In genomic region chr1:94539496-94539895, GRCh38 we compare ENCODE assay signal across 11 cellular contexts. TPM values are rescaled to one million over a fixed set of nuclear protein-coding genes. Genes with fewer than 3 reads are reported as not detected.
DNase-seq lines count a peak whose midpoint lies in the region; ATAC-seq and TF ChIP-seq lines count a peak whose summit lies in the region.
"Had no signal": no experiment of that assay in that cellular context is flagged by ENCODE, and none has a peak within 500 bp of the region (broad histone marks: within the 10 kb centered on the region; RNA-seq: fewer than 3 reads in every experiment).

No MANE protein-coding gene starts in this region.

- H3K4me3 ChIP-seq in AG10803 (ENCODE audit: low read length) (peak overlapping the region; percentile 77), NB4 (ENCODE audit: low read depth, low read length) (peak overlapping the region; percentile 96), esophagus muscularis mucosa (peak overlapping the region; percentile 0 to 78 (median 42)), osteoblast (ENCODE audit: insufficient read depth, low read length) (peak overlapping the region; percentile 70)

- no peak for TF ChIP-seq CTCF in AG10803 (conservative IDR thresholded peaks at IDR 0.05; ENCODE audit: low read length)
- TF ChIP-seq CTCF in NB4 (IDR thresholded peaks at IDR 0.05; ENCODE audit: low read depth, low read length): no peak
- TF ChIP-seq CTCF in esophagus muscularis mucosa (IDR thresholded peaks at IDR 0.05): no peak
- no peak for TF ChIP-seq CTCF in osteoblast (IDR thresholded peaks at IDR 0.05; ENCODE audit: extremely low read depth, low read depth, low read length)

- H3K27me3 ChIP-seq in esophagus muscularis mucosa (peaks cover 0 to 7% (median 0%) of the 10 kb centered on the region in 4 donors), osteoblast (ENCODE audit: insufficient read depth, low read length) (peaks cover 8% of the 10 kb centered on the region)
- H3K27me3 ChIP-seq: SJCRH30 had no signal

- H2AFZ ChIP-seq in osteoblast (ENCODE audit: low read length): no peak overlapping the region

- intact Hi-C loops in esophagus muscularis mucosa (cut with DNase I): no loop called here

- peaks cover 4% of the 10 kb centered on the region for H4K20me1 ChIP-seq in osteoblast (ENCODE audit: insufficient read depth, low read length)

- H3K4me2 ChIP-seq in osteoblast (ENCODE audit: insufficient read depth, low read length): peak overlapping the region; percentile 72

- H3K36me3 ChIP-seq in esophagus muscularis mucosa (peaks cover 0 to 14% (median 8%) of the 10 kb centered on the region in 4 donors), osteoblast (ENCODE audit: insufficient read depth, low read length) (peaks cover 13% of the 10 kb centered on the region)

- H3K27ac ChIP-seq in esophagus muscularis mucosa (replicated peaks in 1 of 4) (peak overlapping the region in 2 of 4 donors; percentile 15 to 88), osteoblast (ENCODE audit: low read depth, low read length) (no peak overlapping the region)
- H3K27ac ChIP-seq: SJCRH30 had no signal

- peaks cover 24 to 49% (median 41%) of the 10 kb centered on the region in 4 donors for H3K4me1 ChIP-seq in esophagus muscularis mucosa
- peaks cover 25% of the 10 kb centered on the region for H3K4me1 ChIP-seq in osteoblast (ENCODE audit: insufficient read depth, low read length)

- H3K9me3 ChIP-seq in esophagus muscularis mucosa: no peaks in the 10 kb centered on the region
- no peaks in the 10 kb centered on the region for H3K9me3 ChIP-seq in osteoblast (ENCODE audit: low read depth, low read length)
- H3K9me3 ChIP-seq: SJCRH30 had no signal

- peak; percentile 37 for DNase-seq in AG10803 (ENCODE audit: low read depth)
- DNase-seq in NB4 (ENCODE audit: low read depth): peak; percentile 74
- no peak for DNase-seq in esophagus muscularis mucosa (ENCODE audit: extremely low spot score)
- peak; percentile 85 for DNase-seq in osteoblast (ENCODE audit: insufficient read length, low spot score, missing footprints)
- no peak for DNase-seq in ecto neural progenitor cell (ENCODE audit: low spot score)
- no peak for DNase-seq in iPS-NIHi11 (ENCODE audit: low spot score)
- DNase-seq in NCI-H2029 treated with DMSO at 0.1 percent for 48 hours (lab: John Stamatoyannopoulos, UW): no peak
- DNase-seq: activated CD8-positive, alpha-beta memory T cell treated with anti-CD3 and anti-CD28 coated beads, Interleukin-2, amount 10 ng/mL, durations not matched to agents 7 days and 5 days; SJCRH30; stimulated activated CD4-positive, alpha-beta T cell treated with anti-CD3 and anti-CD28 coated beads, Interleukin-2, amount 100 ng/mL, for 48 hours had no signal

- no peaks in the 10 kb centered on the region for H3K79me2 ChIP-seq in osteoblast (ENCODE audit: insufficient read depth, low read length)

- WGBS in esophagus muscularis mucosa: 74% methylated on average over 2 of the region's 3 CpGs

- TF ChIP-seq POLR2A in NB4 (IDR thresholded peaks at IDR 0.05; ENCODE audit: extremely low read depth, insufficient read length) (no peak), esophagus muscularis mucosa (IDR thresholded peaks at IDR 0.05; ENCODE audit: low read depth) (no peak)

- TF ChIP-seq EP300 in esophagus muscularis mucosa (IDR thresholded peaks at IDR 0.05): no peak

- ATAC-seq in HG03097 (IDR thresholded peaks at IDR 0.05; ENCODE audit: low FRiP score, unreplicated experiment): no peak
- ATAC-seq: activated CD8-positive, alpha-beta memory T cell treated with anti-CD3 and anti-CD28 coated beads, Interleukin-2, amount 10 ng/mL, durations not matched to agents 7 days and 5 days had no signal

RNA-seq across cellular contexts. Expression of gene F3, which starts 2.1 kb away (rescaled TPM):
- total RNA-seq in esophagus muscularis mucosa (10 to 100 TPM; 12.6 to 56.3 (median 17.5) TPM), osteoblast (5.8 and 7.4 TPM in 2 replicates)

Comparison
In these comparisons a context has a peak if more than half of its experiments do, and no peak if none do; other contexts are left out.
1. DNase-seq: peak in AG10803 (single experiment), NB4 (single experiment) and osteoblast (single experiment); none in esophagus muscularis mucosa (single experiment), ecto neural progenitor cell (single experiment), iPS-NIHi11 (single experiment) and NCI-H2029 treated with DMSO at 0.1 percent for 48 hours (single experiment).
2. H3K4me3 ChIP-seq: peak in every context shown above with its lines; median percentile 96 in NB4; 77 in AG10803; 70 in osteoblast; 42 in esophagus muscularis mucosa.